In genomic region chr2:120631241-120631640, GRCh38 we compare ENCODE assay signal across 20 cellular contexts.
"Had no signal": no experiment of that assay in that cellular context is flagged by ENCODE, and none has a peak within 500 bp of the region (broad histone marks: within the 10 kb centered on the region; RNA-seq: fewer than 3 reads in every experiment).

No MANE protein-coding gene starts in this region.

- H3K36me3 Mint-ChIP-seq: immature natural killer cell; natural killer cell treated with Interleukin-12 subunit alpha and Interleukin-12 subunit beta and Interleukin-15 and Interleukin-18, amount 100 ng/mL, for 72 hours; T-cell had no signal

- DNase-seq: activated CD4-positive, alpha-beta T cell treated with anti-CD3 and anti-CD28 coated beads for 48 hours; activated CD4-positive, CD25-positive, alpha-beta regulatory T cell; activated CD8-positive, alpha-beta T cell treated with anti-CD3 and anti-CD28 coated beads for 36 hours; activated naive CD4-positive, alpha-beta T cell treated with anti-CD3 and anti-CD28 coated beads, Interleukin-2, amount 50 U/mL, for 16 hours; activated T-cell treated with anti-CD3 and anti-CD28 coated beads, Interleukin-2, amount 50 U/mL, for 1 hour; cortex of kidney; effector CD4-positive, alpha-beta T cell; heart right ventricle; immature natural killer cell; mesendoderm; posterior cingulate gyrus; retina; stimulated activated naive CD8-positive, alpha-beta T cell treated with anti-CD3 and anti-CD28 coated beads, Interleukin-15, Interleukin-2, amounts not matched to agents 100 U/mL and 50 U/mL, for 24 hours; substantia nigra; T-cell; T-helper 9 cell had no signal

- ATAC-seq: activated CD8-positive, alpha-beta T cell treated with anti-CD3 and anti-CD28 coated beads for 36 hours; heart right ventricle; natural killer cell treated with Interleukin-12 subunit alpha and Interleukin-12 subunit beta and Interleukin-15 and Interleukin-18, amount 100 ng/mL, for 72 hours; stimulated activated naive CD8-positive, alpha-beta T cell treated with anti-CD3 and anti-CD28 coated beads, Interleukin-15, Interleukin-2, amounts not matched to agents 100 U/mL and 50 U/mL, for 24 hours; T-cell had no signal

- H3K27ac Mint-ChIP-seq: activated CD8-positive, alpha-beta T cell treated with anti-CD3 and anti-CD28 coated beads for 36 hours; immature natural killer cell; natural killer cell treated with Interleukin-12 subunit alpha and Interleukin-12 subunit beta and Interleukin-15 and Interleukin-18, amount 100 ng/mL, for 72 hours; T-cell had no signal

- H3K4me1 Mint-ChIP-seq: immature natural killer cell, T-cell had no signal

- H3K27me3 ChIP-seq: ascending aorta, tibial nerve had no signal

- H3K36me3 ChIP-seq: ascending aorta, esophagus muscularis mucosa, heart right ventricle, tibial nerve had no signal

- H3K4me3 Mint-ChIP-seq: activated CD8-positive, alpha-beta T cell treated with anti-CD3 and anti-CD28 coated beads for 36 hours; immature natural killer cell; natural killer cell treated with Interleukin-12 subunit alpha and Interleukin-12 subunit beta and Interleukin-15 and Interleukin-18, amount 100 ng/mL, for 72 hours; T-cell had no signal

- H3K9me3 Mint-ChIP-seq: activated CD8-positive, alpha-beta T cell treated with anti-CD3 and anti-CD28 coated beads for 36 hours; immature natural killer cell; natural killer cell treated with Interleukin-12 subunit alpha and Interleukin-12 subunit beta and Interleukin-15 and Interleukin-18, amount 100 ng/mL, for 72 hours; T-cell had no signal

- H3K27ac ChIP-seq: ascending aorta, esophagus muscularis mucosa, heart right ventricle, tibial nerve had no signal

- H3K4me1 ChIP-seq: heart right ventricle, tibial nerve had no signal

- H3K9me3 ChIP-seq: ascending aorta had no signal

- H3K4me3 ChIP-seq: ascending aorta, esophagus muscularis mucosa, heart right ventricle, tibial nerve had no signal
